20 cellular contexts compared by ENCODE assay signal in genomic region chr12:4133029-4133428, GRCh38.
DNase-seq lines count a peak whose midpoint lies in the region; ATAC-seq and TF ChIP-seq lines count a peak whose summit lies in the region.
"Had no signal": no experiment of that assay in that cellular context is flagged by ENCODE, and none has a peak within 500 bp of the region (broad histone marks: within the 10 kb centered on the region; RNA-seq: fewer than 3 reads in every experiment).

No MANE protein-coding gene starts in this region.

- 76 to 86% methylated on average over 3 to 5 of the region's 5 CpGs for WGBS in tibial nerve, 2 donors

- H4K20me1 ChIP-seq in BLaER1 (no peaks in the 10 kb centered on the region), OCI-LY3 (ENCODE audit: insufficient read depth, low read length) (no peaks in the 10 kb centered on the region)

- H3K36me3 Mint-ChIP-seq in dendritic cell treated with granulocyte-macrophage colony-stimulating factor and Interleukin-4, amounts not matched to agents 40 ng/mL and 50 ng/mL, for 4 days (ENCODE audit: low read depth): no peaks in the 10 kb centered on the region
- no peaks in the 10 kb centered on the region for H3K36me3 Mint-ChIP-seq in nephron (ENCODE audit: low read depth)
- H3K36me3 Mint-ChIP-seq in activated T-cell treated with anti-CD3 and anti-CD28 coated beads, Interleukin-2, amount 50 U/mL, for 4 hours (ENCODE audit: insufficient read depth): peaks cover 11% of the 10 kb centered on the region
- H3K36me3 Mint-ChIP-seq: CD14-positive monocyte had no signal

- peaks cover 52% of the 10 kb centered on the region for H3K4me1 ChIP-seq in BLaER1
- peaks cover 82% of the 10 kb centered on the region for H3K4me1 ChIP-seq in OCI-LY3 (ENCODE audit: low read length)
- peaks cover 0 to 16% (median 8%) of the 10 kb centered on the region in 4 donors for H3K4me1 ChIP-seq in tibial nerve

- peaks cover 4% of the 10 kb centered on the region; the same call in 1 of the 2 replicates for H3K79me2 ChIP-seq in OCI-LY3 (ENCODE audit: low read length)

- H3K4me2 ChIP-seq in BLaER1 (peak overlapping the region; percentile 81), OCI-LY3 (ENCODE audit: low read length) (peak overlapping the region; percentile 56)

- no peak for TF ChIP-seq EP300 in tibial nerve (IDR thresholded peaks at IDR 0.05)

- no peak overlapping the region for H3K9ac ChIP-seq in BLaER1
- H3K9ac ChIP-seq in OCI-LY3 (ENCODE audit: low read length): peak overlapping the region; percentile 76

- no peak for TF ChIP-seq POLR2A in tibial nerve (IDR thresholded peaks at IDR 0.05)

- H3K27me3 ChIP-seq in BLaER1: no peaks in the 10 kb centered on the region
- no peaks in the 10 kb centered on the region for H3K27me3 ChIP-seq in OCI-LY3 (ENCODE audit: low read depth, low read length)
- no peaks in the 10 kb centered on the region for H3K27me3 ChIP-seq in tibial nerve

- TF ChIP-seq CTCF in OCI-LY3 (IDR thresholded peaks at IDR 0.05; ENCODE audit: low read depth, low read length) (no peak), nephron (IDR thresholded peaks at IDR 0.05; ENCODE audit: unreplicated experiment in 3 of 3) (no peak), tibial nerve (IDR thresholded peaks at IDR 0.05) (no peak)

- peaks cover 52% of the 10 kb centered on the region for H3K4me1 Mint-ChIP-seq in dendritic cell treated with granulocyte-macrophage colony-stimulating factor and Interleukin-4, amounts not matched to agents 40 ng/mL and 50 ng/mL, for 4 days (ENCODE audit: low read depth)
- peaks cover 49% of the 10 kb centered on the region for H3K4me1 Mint-ChIP-seq in nephron
- peaks cover 28% of the 10 kb centered on the region for H3K4me1 Mint-ChIP-seq in activated T-cell treated with anti-CD3 and anti-CD28 coated beads, Interleukin-2, amount 50 U/mL, for 4 hours (ENCODE audit: low read depth)

- intact Hi-C loops in dendritic cell treated with granulocyte-macrophage colony-stimulating factor and Interleukin-4, amounts not matched to agents 40 ng/mL and 50 ng/mL, for 4 days (cut with micrococcal nuclease): loop anchor here (2.0 kb wide), 1 partner anchor 14 kb away; no protein-coding TSS in a partner anchor

- H3K9me3 Mint-ChIP-seq in dendritic cell treated with granulocyte-macrophage colony-stimulating factor and Interleukin-4, amounts not matched to agents 40 ng/mL and 50 ng/mL, for 4 days: no peaks in the 10 kb centered on the region
- H3K9me3 Mint-ChIP-seq in nephron: peaks cover 5% of the 10 kb centered on the region
- H3K9me3 Mint-ChIP-seq in activated T-cell treated with anti-CD3 and anti-CD28 coated beads, Interleukin-2, amount 50 U/mL, for 4 hours: peaks cover 9% of the 10 kb centered on the region

- no peak for DNase-seq in activated T-cell treated with anti-CD3 and anti-CD28 coated beads, Interleukin-2, amount 50 U/mL, for 4 hours
- no peak for DNase-seq in tibial nerve (ENCODE audit: low spot score in 2 of 2)
- DNase-seq: COR-L47, DMS153, EL, HCEC 1CT, KG1, NCI-H1436, NCI-H2029, NCI-H510A, NCI-H774, PC-3 had no signal

- peak overlapping the region; percentile 79 for H3K27ac ChIP-seq in BLaER1
- H3K27ac ChIP-seq in OCI-LY3 (ENCODE audit: low read length): peak overlapping the region; percentile 97
- no peak overlapping the region for H3K27ac ChIP-seq in tibial nerve
- H3K27ac ChIP-seq: RWPE1 had no signal

- H3K4me3 ChIP-seq in BLaER1 (no peak overlapping the region), OCI-LY3 (ENCODE audit: low read length) (peak overlapping the region; percentile 2; the same call in 1 of the 2 replicates), tibial nerve (no peak overlapping the region)

- H3K4me3 Mint-ChIP-seq in dendritic cell treated with granulocyte-macrophage colony-stimulating factor and Interleukin-4, amounts not matched to agents 40 ng/mL and 50 ng/mL, for 4 days: no peak overlapping the region
- no peak overlapping the region for H3K4me3 Mint-ChIP-seq in nephron
- H3K4me3 Mint-ChIP-seq in activated T-cell treated with anti-CD3 and anti-CD28 coated beads, Interleukin-2, amount 50 U/mL, for 4 hours: no peak overlapping the region

- ATAC-seq in HG02852 (IDR thresholded peaks at IDR 0.05; ENCODE audit: unreplicated experiment) (no peak), GM19023 (IDR thresholded peaks at IDR 0.05; ENCODE audit: unreplicated experiment) (no peak)
- ATAC-seq in activated T-cell treated with anti-CD3 and anti-CD28 coated beads, Interleukin-2, amount 50 U/mL, for 4 hours: no peak
- ATAC-seq: PC-3 had no signal

- H3K27ac Mint-ChIP-seq in dendritic cell treated with granulocyte-macrophage colony-stimulating factor and Interleukin-4, amounts not matched to agents 40 ng/mL and 50 ng/mL, for 4 days: peak overlapping the region; percentile 46
- peak overlapping the region in 2 of 3 experiments; percentile 25 to 90 for H3K27ac Mint-ChIP-seq in nephron

- H3K36me3 ChIP-seq in BLaER1 (no peaks in the 10 kb centered on the region), OCI-LY3 (replicated peaks; ENCODE audit: low read depth, low read length) (peaks cover 16% of the 10 kb centered on the region), tibial nerve (no peaks in the 10 kb centered on the region)

- peaks cover 5% of the 10 kb centered on the region for H3K9me3 ChIP-seq in BLaER1
- H3K9me3 ChIP-seq in OCI-LY3 (ENCODE audit: insufficient read depth, low read length): no peaks in the 10 kb centered on the region
- peaks cover 0 to 7% (median 0%) of the 10 kb centered on the region in 4 donors for H3K9me3 ChIP-seq in tibial nerve

- H3K27me3 Mint-ChIP-seq in dendritic cell treated with granulocyte-macrophage colony-stimulating factor and Interleukin-4, amounts not matched to agents 40 ng/mL and 50 ng/mL, for 4 days: peaks cover 32% of the 10 kb centered on the region
- H3K27me3 Mint-ChIP-seq in nephron (ENCODE audit: low read depth): peaks cover 6% of the 10 kb centered on the region
- H3K27me3 Mint-ChIP-seq in activated T-cell treated with anti-CD3 and anti-CD28 coated beads, Interleukin-2, amount 50 U/mL, for 4 hours (ENCODE audit: low read depth): no peaks in the 10 kb centered on the region

- no peak overlapping the region for H2AFZ ChIP-seq in OCI-LY3 (ENCODE audit: low read depth, low read length)

Comparison
In these comparisons a context has a peak if more than half of its experiments do, and no peak if none do; other contexts are left out.
1. H3K27ac ChIP-seq: peak in BLaER1 (single experiment) and OCI-LY3 (single experiment); none in tibial nerve (0 of 4).